1 cellular context compared by ENCODE assay signal in genomic region chr17:77370536-77370935, GRCh38.
TF ChIP-seq lines count a peak whose summit lies in the region.

No MANE protein-coding gene starts in this region.

TF ChIP-seq in GM12878, 131 proteins besides CTCF, POLR2A, EP300 and RAD21:
- no peak for TF ChIP-seq DPF2 (IDR thresholded peaks at IDR 0.05)
- TF ChIP-seq MEF2A (IDR thresholded peaks at IDR 0.05; ENCODE audit: insufficient read depth, low read depth, low read length) = no peak
- TF ChIP-seq CBX3 (IDR thresholded peaks at IDR 0.05; ENCODE audit: borderline replicate concordance, low read depth) = no peak
- no peak for TF ChIP-seq MEF2B (IDR thresholded peaks at IDR 0.05; ENCODE audit: partially characterized antibody, poor library complexity, severe bottlenecking)
- TF ChIP-seq ATF7 (IDR thresholded peaks at IDR 0.05; ENCODE audit: low read depth) = no peak
- TF ChIP-seq ZNF217 (IDR thresholded peaks at IDR 0.05) = no peak
- no peak for TF ChIP-seq PKNOX1 (IDR thresholded peaks at IDR 0.05)
- TF ChIP-seq NRF1 (conservative IDR thresholded peaks at IDR 0.05; ENCODE audit: low read depth, low read length) = no peak
- TF ChIP-seq, protein P1, sequence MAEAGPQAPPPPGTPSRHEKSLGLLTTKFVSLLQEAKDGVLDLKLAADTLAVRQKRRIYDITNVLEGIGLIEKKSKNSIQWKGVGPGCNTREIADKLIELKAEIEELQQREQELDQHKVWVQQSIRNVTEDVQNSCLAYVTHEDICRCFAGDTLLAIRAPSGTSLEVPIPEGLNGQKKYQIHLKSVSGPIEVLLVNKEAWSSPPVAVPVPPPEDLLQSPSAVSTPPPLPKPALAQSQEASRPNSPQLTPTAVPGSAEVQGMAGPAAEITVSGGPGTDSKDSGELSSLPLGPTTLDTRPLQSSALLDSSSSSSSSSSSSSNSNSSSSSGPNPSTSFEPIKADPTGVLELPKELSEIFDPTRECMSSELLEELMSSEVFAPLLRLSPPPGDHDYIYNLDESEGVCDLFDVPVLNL (IDR thresholded peaks at IDR 0.05; ENCODE audit: low read depth, low read length) = no peak
- TF ChIP-seq KAT2A (conservative IDR thresholded peaks at IDR 0.05; ENCODE audit: control insufficient read depth, low read depth, low read length) = no peak
- no peak for TF ChIP-seq CHD4 (IDR thresholded peaks at IDR 0.05)
- no peak for TF ChIP-seq STAT1 (conservative IDR thresholded peaks at IDR 0.05)
- TF ChIP-seq, protein P2, sequence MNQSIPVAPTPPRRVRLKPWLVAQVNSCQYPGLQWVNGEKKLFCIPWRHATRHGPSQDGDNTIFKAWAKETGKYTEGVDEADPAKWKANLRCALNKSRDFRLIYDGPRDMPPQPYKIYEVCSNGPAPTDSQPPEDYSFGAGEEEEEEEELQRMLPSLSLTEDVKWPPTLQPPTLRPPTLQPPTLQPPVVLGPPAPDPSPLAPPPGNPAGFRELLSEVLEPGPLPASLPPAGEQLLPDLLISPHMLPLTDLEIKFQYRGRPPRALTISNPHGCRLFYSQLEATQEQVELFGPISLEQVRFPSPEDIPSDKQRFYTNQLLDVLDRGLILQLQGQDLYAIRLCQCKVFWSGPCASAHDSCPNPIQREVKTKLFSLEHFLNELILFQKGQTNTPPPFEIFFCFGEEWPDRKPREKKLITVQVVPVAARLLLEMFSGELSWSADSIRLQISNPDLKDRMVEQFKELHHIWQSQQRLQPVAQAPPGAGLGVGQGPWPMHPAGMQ (IDR thresholded peaks at IDR 0.05; ENCODE audit: borderline replicate concordance) = no peak
- TF ChIP-seq MTA2 (IDR thresholded peaks at IDR 0.05; ENCODE audit: low read depth) = no peak
- TF ChIP-seq SMAD1 (IDR thresholded peaks at IDR 0.05; ENCODE audit: low read depth, partially characterized antibody) = no peak
- no peak for TF ChIP-seq TCF3 (IDR thresholded peaks at IDR 0.05; ENCODE audit: borderline replicate concordance, insufficient read depth, low read depth, low read length)
- TF ChIP-seq RFX5 (IDR thresholded peaks at IDR 0.05; ENCODE audit: low read depth, low read length) = no peak
- TF ChIP-seq, protein P3, sequence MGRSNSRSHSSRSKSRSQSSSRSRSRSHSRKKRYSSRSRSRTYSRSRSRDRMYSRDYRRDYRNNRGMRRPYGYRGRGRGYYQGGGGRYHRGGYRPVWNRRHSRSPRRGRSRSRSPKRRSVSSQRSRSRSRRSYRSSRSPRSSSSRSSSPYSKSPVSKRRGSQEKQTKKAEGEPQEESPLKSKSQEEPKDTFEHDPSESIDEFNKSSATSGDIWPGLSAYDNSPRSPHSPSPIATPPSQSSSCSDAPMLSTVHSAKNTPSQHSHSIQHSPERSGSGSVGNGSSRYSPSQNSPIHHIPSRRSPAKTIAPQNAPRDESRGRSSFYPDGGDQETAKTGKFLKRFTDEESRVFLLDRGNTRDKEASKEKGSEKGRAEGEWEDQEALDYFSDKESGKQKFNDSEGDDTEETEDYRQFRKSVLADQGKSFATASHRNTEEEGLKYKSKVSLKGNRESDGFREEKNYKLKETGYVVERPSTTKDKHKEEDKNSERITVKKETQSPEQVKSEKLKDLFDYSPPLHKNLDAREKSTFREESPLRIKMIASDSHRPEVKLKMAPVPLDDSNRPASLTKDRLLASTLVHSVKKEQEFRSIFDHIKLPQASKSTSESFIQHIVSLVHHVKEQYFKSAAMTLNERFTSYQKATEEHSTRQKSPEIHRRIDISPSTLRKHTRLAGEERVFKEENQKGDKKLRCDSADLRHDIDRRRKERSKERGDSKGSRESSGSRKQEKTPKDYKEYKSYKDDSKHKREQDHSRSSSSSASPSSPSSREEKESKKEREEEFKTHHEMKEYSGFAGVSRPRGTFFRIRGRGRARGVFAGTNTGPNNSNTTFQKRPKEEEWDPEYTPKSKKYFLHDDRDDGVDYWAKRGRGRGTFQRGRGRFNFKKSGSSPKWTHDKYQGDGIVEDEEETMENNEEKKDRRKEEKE (IDR thresholded peaks at IDR 0.05) = no peak
- no peak for TF ChIP-seq KLF5 (IDR thresholded peaks at IDR 0.05; ENCODE audit: partially characterized antibody)
